Comparison of ENCODE assay signal across 17 cellular contexts in the genomic region with DNA sequence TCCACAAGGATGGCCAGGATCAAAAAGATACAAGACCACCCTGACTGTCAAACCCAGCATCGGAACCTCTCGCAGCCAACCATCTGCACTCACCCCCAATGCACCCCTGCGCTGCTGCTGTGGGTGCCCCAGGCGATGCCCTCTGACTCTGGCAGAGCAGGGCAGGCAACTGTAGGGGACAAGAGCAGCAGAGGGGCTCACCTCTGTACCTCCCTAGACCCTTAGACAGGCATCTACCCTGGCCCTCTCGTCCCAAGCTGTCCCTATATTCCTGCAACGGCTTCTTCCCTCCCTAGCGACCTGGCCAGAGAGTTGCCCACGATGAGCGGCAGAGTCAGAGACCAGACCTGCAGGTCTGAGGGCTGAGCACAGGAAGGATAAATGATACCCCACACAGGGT.
A peak's percentile ranks its signal among the peaks of the same experiment; 100 is the strongest.
DNase-seq lines count a peak whose midpoint lies in the region; ATAC-seq and TF ChIP-seq lines count a peak whose summit lies in the region.
"Had no signal": no experiment of that assay in that cellular context is flagged by ENCODE, and none has a peak within 500 bp of the region (broad histone marks: within the 10 kb centered on the region; RNA-seq: fewer than 3 reads in every experiment).

No MANE protein-coding gene starts in this region.

- WGBS in transverse colon (ENCODE audit: low coverage in 1 of 2), 2 donors, result 94% methylated on average over 9 of the region's 9 CpGs; no CpG with 5 or more reads in 1 of the 2 donors

- H2AFZ ChIP-seq in neural progenitor cell (replicated peaks), result no peak overlapping the region

- no peak overlapping the region for H3K4me2 ChIP-seq in neural progenitor cell

- peak overlapping the region in 1 of 4 donors; percentile 21 for H3K27ac ChIP-seq in transverse colon
- H3K27ac ChIP-seq in neural progenitor cell, result no peak overlapping the region
- H3K27ac ChIP-seq: tibial artery, WERI-Rb-1 had no signal

- peaks cover 85% of the 10 kb centered on the region for H3K79me2 ChIP-seq in neural progenitor cell (ENCODE audit: low read depth)

- peak; percentile 11 for DNase-seq in activated naive CD4-positive, alpha-beta T cell treated with anti-CD3 and anti-CD28 coated beads, Interleukin-2, amount 10 ng/mL, durations not matched to agents 7 days and 5 days
- DNase-seq in activated naive CD4-positive, alpha-beta T cell (lab: John Stamatoyannopoulos, UW), result no peak
- DNase-seq in activated CD8-positive, alpha-beta T cell treated with anti-CD3 and anti-CD28 coated beads, Interleukin-2, amount 10 ng/mL, durations not matched to agents 7 days and 5 days, result no peak
- no peak for DNase-seq in nephron progenitor cell
- DNase-seq in transverse colon, result peak; percentile 6
- DNase-seq in neural progenitor cell (ENCODE audit: low spot score), result no peak
- DNase-seq in effector memory CD8-positive, alpha-beta T cell, result no peak
- DNase-seq: activated effector memory CD4-positive, alpha-beta T cell treated with Interleukin-2 at 50 U/mL for 16 hours; effector CD8-positive, alpha-beta T cell; NCI-H1694; NCI-H345; NK-92 treated with Interleukin-12 subunit alpha and Interleukin-12 subunit beta, amount 100 ng/mL, for 24 hours; WERI-Rb-1 had no signal

- H3F3A ChIP-seq in neural progenitor cell (ENCODE audit: low read depth), result peaks cover 10% of the 10 kb centered on the region

- no peak for TF ChIP-seq CTCF in nephron progenitor cell (IDR thresholded peaks at IDR 0.05)
- no peak for TF ChIP-seq CTCF in transverse colon (IDR thresholded peaks at IDR 0.05)
- TF ChIP-seq CTCF in neural progenitor cell (IDR thresholded peaks at IDR 0.05), result no peak

- H3K4me3 ChIP-seq in transverse colon, result no peak overlapping the region
- no peak overlapping the region for H3K4me3 ChIP-seq in neural progenitor cell
- H3K4me3 ChIP-seq: heart left ventricle, tibial artery had no signal

- H3K36me3 Mint-ChIP-seq in activated naive CD4-positive, alpha-beta T cell treated with anti-CD3 and anti-CD28 coated beads, Interleukin-2, amount 10 ng/mL, durations not matched to agents 7 days and 5 days, result peaks cover 29% of the 10 kb centered on the region
- peaks cover 11% of the 10 kb centered on the region for H3K36me3 Mint-ChIP-seq in activated CD8-positive, alpha-beta T cell treated with anti-CD3 and anti-CD28 coated beads, Interleukin-2, amount 10 ng/mL, durations not matched to agents 7 days and 5 days (ENCODE audit: low read depth)
- peaks cover 22% of the 10 kb centered on the region for H3K36me3 Mint-ChIP-seq in nephron progenitor cell (ENCODE audit: low read depth)
- peaks cover 2% of the 10 kb centered on the region for H3K36me3 Mint-ChIP-seq in neural progenitor cell
- peaks cover 6% of the 10 kb centered on the region for H3K36me3 Mint-ChIP-seq in effector memory CD8-positive, alpha-beta T cell (ENCODE audit: insufficient read depth)

- H3K4me3 Mint-ChIP-seq in activated naive CD4-positive, alpha-beta T cell treated with anti-CD3 and anti-CD28 coated beads, Interleukin-2, amount 10 ng/mL, durations not matched to agents 7 days and 5 days, result no peak overlapping the region
- no peak overlapping the region for H3K4me3 Mint-ChIP-seq in activated CD8-positive, alpha-beta T cell treated with anti-CD3 and anti-CD28 coated beads, Interleukin-2, amount 10 ng/mL, durations not matched to agents 7 days and 5 days
- peak overlapping the region; percentile 5 for H3K4me3 Mint-ChIP-seq in nephron progenitor cell
- no peak overlapping the region for H3K4me3 Mint-ChIP-seq in neural progenitor cell
- peak overlapping the region in 1 of 2 donors; percentile 88 for H3K4me3 Mint-ChIP-seq in effector memory CD8-positive, alpha-beta T cell

- POLR2A ChIA-PET in activated CD8-positive, alpha-beta T cell treated with anti-CD3 and anti-CD28 coated beads, Interleukin-2, amount 10 ng/mL, durations not matched to agents 7 days and 5 days (lab: Charles Lee), result interaction anchor here (0.9 to 3.0 kb wide), 3 partner anchors 23 to 128 kb away, joined by 3 to 9 read pairs (median 4); a partner anchor contains a TSS

- intact Hi-C loops in transverse colon (cut with DNase I; ENCODE audit: low total_unique reads), result no loop called here

- H4K20me1 ChIP-seq in neural progenitor cell (ENCODE audit: low read depth), result peaks cover 98% of the 10 kb centered on the region

- in situ Hi-C loops in transverse colon (cut with MboI; ENCODE audit: low pct_ligation_motif_present in 1 of 4, low pct_unique_long_range_greater_than_20kb in 1 of 4, low sequenced_read_pairs in 3 of 4), result loop anchor here in 1 of 4 donors (25.0 kb wide), 1 partner anchor 615 kb away; no protein-coding TSS in a partner anchor

- H3K4me1 ChIP-seq in transverse colon, result peaks cover 40 to 80% (median 50%) of the 10 kb centered on the region in 4 donors
- H3K4me1 ChIP-seq in neural progenitor cell, result peaks cover 34% of the 10 kb centered on the region

- peaks cover 93% of the 10 kb centered on the region for H3K4me1 Mint-ChIP-seq in activated naive CD4-positive, alpha-beta T cell treated with anti-CD3 and anti-CD28 coated beads, Interleukin-2, amount 10 ng/mL, durations not matched to agents 7 days and 5 days
- H3K4me1 Mint-ChIP-seq in activated CD8-positive, alpha-beta T cell treated with anti-CD3 and anti-CD28 coated beads, Interleukin-2, amount 10 ng/mL, durations not matched to agents 7 days and 5 days (ENCODE audit: low read depth), result peaks cover 86% of the 10 kb centered on the region
- peaks cover 90% of the 10 kb centered on the region for H3K4me1 Mint-ChIP-seq in nephron progenitor cell
- H3K4me1 Mint-ChIP-seq in neural progenitor cell, result peaks cover 77% of the 10 kb centered on the region
- H3K4me1 Mint-ChIP-seq in effector memory CD8-positive, alpha-beta T cell (ENCODE audit: low read depth in 2 of 2), result peaks cover 58 to 60% of the 10 kb centered on the region in 2 donors

- no peak for ATAC-seq in activated CD8-positive, alpha-beta T cell treated with anti-CD3 and anti-CD28 coated beads, Interleukin-2, amount 10 ng/mL, durations not matched to agents 7 days and 5 days
- ATAC-seq in HG03442 (IDR thresholded peaks at IDR 0.05; ENCODE audit: unreplicated experiment), result no peak
- ATAC-seq in effector memory CD8-positive, alpha-beta T cell (replicated peaks), result no peak
- ATAC-seq: heart left ventricle, HepG2 had no signal

- H3K27me3 Mint-ChIP-seq in activated naive CD4-positive, alpha-beta T cell treated with anti-CD3 and anti-CD28 coated beads, Interleukin-2, amount 10 ng/mL, durations not matched to agents 7 days and 5 days, result no peaks in the 10 kb centered on the region
- no peaks in the 10 kb centered on the region for H3K27me3 Mint-ChIP-seq in activated CD8-positive, alpha-beta T cell treated with anti-CD3 and anti-CD28 coated beads, Interleukin-2, amount 10 ng/mL, durations not matched to agents 7 days and 5 days (ENCODE audit: low read depth)
- H3K27me3 Mint-ChIP-seq in nephron progenitor cell (ENCODE audit: low read depth, poor library complexity), result no peaks in the 10 kb centered on the region
- H3K27me3 Mint-ChIP-seq in neural progenitor cell (ENCODE audit: insufficient read depth, low read depth), result peaks cover 5% of the 10 kb centered on the region
- H3K27me3 Mint-ChIP-seq in effector memory CD8-positive, alpha-beta T cell, result no peaks in the 10 kb centered on the region

- no peaks in the 10 kb centered on the region for H3K9me3 Mint-ChIP-seq in activated naive CD4-positive, alpha-beta T cell treated with anti-CD3 and anti-CD28 coated beads, Interleukin-2, amount 10 ng/mL, durations not matched to agents 7 days and 5 days
- H3K9me3 Mint-ChIP-seq in activated CD8-positive, alpha-beta T cell treated with anti-CD3 and anti-CD28 coated beads, Interleukin-2, amount 10 ng/mL, durations not matched to agents 7 days and 5 days (ENCODE audit: insufficient read depth), result no peaks in the 10 kb centered on the region
- no peaks in the 10 kb centered on the region for H3K9me3 Mint-ChIP-seq in nephron progenitor cell
- no peaks in the 10 kb centered on the region for H3K9me3 Mint-ChIP-seq in neural progenitor cell
- no peaks in the 10 kb centered on the region for H3K9me3 Mint-ChIP-seq in effector memory CD8-positive, alpha-beta T cell

- no peak for TF ChIP-seq EP300 in transverse colon (IDR thresholded peaks at IDR 0.05; ENCODE audit: low read depth)

- H3K36me3 ChIP-seq in transverse colon (no peaks in the 10 kb centered on the region), neural progenitor cell (no peaks in the 10 kb centered on the region)
- H3K36me3 ChIP-seq: heart left ventricle, tibial artery, WERI-Rb-1 had no signal

- TF ChIP-seq POLR2A in transverse colon (IDR thresholded peaks at IDR 0.05), result no peak

- no peak overlapping the region for H3K9ac ChIP-seq in neural progenitor cell

- H3K27ac Mint-ChIP-seq in activated naive CD4-positive, alpha-beta T cell treated with anti-CD3 and anti-CD28 coated beads, Interleukin-2, amount 10 ng/mL, durations not matched to agents 7 days and 5 days, result no peak overlapping the region
- peak overlapping the region; percentile 39 for H3K27ac Mint-ChIP-seq in activated CD8-positive, alpha-beta T cell treated with anti-CD3 and anti-CD28 coated beads, Interleukin-2, amount 10 ng/mL, durations not matched to agents 7 days and 5 days
- H3K27ac Mint-ChIP-seq in nephron progenitor cell (peak overlapping the region; percentile 9), neural progenitor cell (no peak overlapping the region)
- peak overlapping the region in 1 of 2 donors; percentile 97 for H3K27ac Mint-ChIP-seq in effector memory CD8-positive, alpha-beta T cell

- H3K9me3 ChIP-seq in transverse colon (no peaks in the 10 kb centered on the region), neural progenitor cell (ENCODE audit: low read depth) (no peaks in the 10 kb centered on the region)
- H3K9me3 ChIP-seq: heart left ventricle, tibial artery had no signal

- no peaks in the 10 kb centered on the region for H3K27me3 ChIP-seq in transverse colon
- no peaks in the 10 kb centered on the region for H3K27me3 ChIP-seq in neural progenitor cell
- H3K27me3 ChIP-seq: heart left ventricle, tibial artery had no signal

- CTCF ChIA-PET in activated naive CD4-positive, alpha-beta T cell treated with anti-CD3 and anti-CD28 coated beads, Interleukin-2, amount 10 ng/mL, durations not matched to agents 7 days and 5 days (lab: Charles Lee), result interaction anchor here (1.3 kb wide), 1 partner anchor 97 kb away, joined by 5 read pairs; no protein-coding TSS in a partner anchor
- CTCF ChIA-PET in activated CD8-positive, alpha-beta T cell treated with anti-CD3 and anti-CD28 coated beads, Interleukin-2, amount 10 ng/mL, durations not matched to agents 7 days and 5 days (lab: Charles Lee), result interaction anchor here (0.9 to 3.9 kb wide), 5 partner anchors 22 to 124 kb away, joined by 3 to 23 read pairs (median 4); no protein-coding TSS in a partner anchor

Comparison
In these comparisons a context has a peak if more than half of its experiments do, and no peak if none do; other contexts are left out.
1. DNase-seq: peak in activated naive CD4-positive, alpha-beta T cell treated with anti-CD3 and anti-CD28 coated beads, Interleukin-2, amount 10 ng/mL, durations not matched to agents 7 days and 5 days (single experiment) and transverse colon (single experiment); none in activated naive CD4-positive, alpha-beta T cell (0 of 4), activated CD8-positive, alpha-beta T cell treated with anti-CD3 and anti-CD28 coated beads, Interleukin-2, amount 10 ng/mL, durations not matched to agents 7 days and 5 days (single experiment), nephron progenitor cell (single experiment), neural progenitor cell (single experiment) and effector memory CD8-positive, alpha-beta T cell (0 of 3).
2. H3K27ac Mint-ChIP-seq: peak in activated CD8-positive, alpha-beta T cell treated with anti-CD3 and anti-CD28 coated beads, Interleukin-2, amount 10 ng/mL, durations not matched to agents 7 days and 5 days (single experiment) and nephron progenitor cell (single experiment); none in activated naive CD4-positive, alpha-beta T cell treated with anti-CD3 and anti-CD28 coated beads, Interleukin-2, amount 10 ng/mL, durations not matched to agents 7 days and 5 days (single experiment) and neural progenitor cell (single experiment).